Comparison of ENCODE assay signal across 1 cellular context in genomic region chr6:167141667-167142432, GRCh38.
TF ChIP-seq lines count a peak whose summit lies in the region.

No MANE protein-coding gene starts in this region.

TF ChIP-seq in GM12878, 131 proteins besides CTCF, POLR2A, EP300 and RAD21 (continued from another document):
- no peak for TF ChIP-seq ZBTB4 (CRISPR knock-in tag; IDR thresholded peaks at IDR 0.05)
- TF ChIP-seq CHD1 (IDR thresholded peaks at IDR 0.05; ENCODE audit: low read depth, low read length) = no peak
- peak; percentile 99 for TF ChIP-seq SMC3 (IDR thresholded peaks at IDR 0.05; ENCODE audit: borderline replicate concordance, low read length)
- TF ChIP-seq PAX8 (IDR thresholded peaks at IDR 0.05) = no peak
- TF ChIP-seq, protein P1, sequence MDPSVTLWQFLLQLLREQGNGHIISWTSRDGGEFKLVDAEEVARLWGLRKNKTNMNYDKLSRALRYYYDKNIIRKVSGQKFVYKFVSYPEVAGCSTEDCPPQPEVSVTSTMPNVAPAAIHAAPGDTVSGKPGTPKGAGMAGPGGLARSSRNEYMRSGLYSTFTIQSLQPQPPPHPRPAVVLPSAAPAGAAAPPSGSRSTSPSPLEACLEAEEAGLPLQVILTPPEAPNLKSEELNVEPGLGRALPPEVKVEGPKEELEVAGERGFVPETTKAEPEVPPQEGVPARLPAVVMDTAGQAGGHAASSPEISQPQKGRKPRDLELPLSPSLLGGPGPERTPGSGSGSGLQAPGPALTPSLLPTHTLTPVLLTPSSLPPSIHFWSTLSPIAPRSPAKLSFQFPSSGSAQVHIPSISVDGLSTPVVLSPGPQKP (IDR thresholded peaks at IDR 0.05; ENCODE audit: low read depth, low read length) = no peak
- peak in 1 of 2 experiments; percentile 33; a peak in 2 of 4 replicates for TF ChIP-seq BHLHE40 (IDR thresholded peaks at IDR 0.05; ENCODE audit: borderline replicate concordance in 1 of 2, low read depth in 2 of 2, low read length in 1 of 2)
- no peak for TF ChIP-seq WRNIP1 (IDR thresholded peaks at IDR 0.05; ENCODE audit: borderline replicate concordance, low read depth, low read length)
- no peak for TF ChIP-seq GATAD2B (conservative IDR thresholded peaks at IDR 0.05; ENCODE audit: low read depth)
- no peak for TF ChIP-seq CREB1 (IDR thresholded peaks at IDR 0.05; ENCODE audit: low read depth)
- TF ChIP-seq TCF12 (IDR thresholded peaks at IDR 0.05; ENCODE audit: low read depth, low read length) = peak; percentile 90
- no peak for TF ChIP-seq CBX5 (IDR thresholded peaks at IDR 0.05; ENCODE audit: low read depth)
- TF ChIP-seq SP1 (IDR thresholded peaks at IDR 0.05; ENCODE audit: low read depth, low read length) = no peak
- no peak for TF ChIP-seq HCFC1 (IDR thresholded peaks at IDR 0.05; ENCODE audit: low read length)
- no peak for TF ChIP-seq BCL3 (IDR thresholded peaks at IDR 0.05; ENCODE audit: borderline replicate concordance, insufficient read depth, low read depth, low read length, poor library complexity, severe bottlenecking)
- TF ChIP-seq KLF5 (IDR thresholded peaks at IDR 0.05; ENCODE audit: partially characterized antibody) = no peak
- TF ChIP-seq MTA3 (IDR thresholded peaks at IDR 0.05; ENCODE audit: borderline replicate concordance, low read length) = no peak
- 0 out of 3 replicates have a peak, but pooled peaks have one; percentile 39 for TF ChIP-seq POU2F2 (IDR thresholded peaks at IDR 0.05; ENCODE audit: borderline replicate concordance, low read depth, low read length)
- TF ChIP-seq SMARCA5 (IDR thresholded peaks at IDR 0.05) = peak; percentile 37; the same call in 1 of the 2 replicates
- 0 out of 2 replicates have a peak, but pooled peaks have one; percentile 11 for TF ChIP-seq DPF2 (IDR thresholded peaks at IDR 0.05)
- TF ChIP-seq BACH1 (IDR thresholded peaks at IDR 0.05; ENCODE audit: borderline replicate concordance) = no peak
- TF ChIP-seq TBL1XR1 (IDR thresholded peaks at IDR 0.05; ENCODE audit: low read depth, low read length) = no peak
- TF ChIP-seq, protein P2, sequence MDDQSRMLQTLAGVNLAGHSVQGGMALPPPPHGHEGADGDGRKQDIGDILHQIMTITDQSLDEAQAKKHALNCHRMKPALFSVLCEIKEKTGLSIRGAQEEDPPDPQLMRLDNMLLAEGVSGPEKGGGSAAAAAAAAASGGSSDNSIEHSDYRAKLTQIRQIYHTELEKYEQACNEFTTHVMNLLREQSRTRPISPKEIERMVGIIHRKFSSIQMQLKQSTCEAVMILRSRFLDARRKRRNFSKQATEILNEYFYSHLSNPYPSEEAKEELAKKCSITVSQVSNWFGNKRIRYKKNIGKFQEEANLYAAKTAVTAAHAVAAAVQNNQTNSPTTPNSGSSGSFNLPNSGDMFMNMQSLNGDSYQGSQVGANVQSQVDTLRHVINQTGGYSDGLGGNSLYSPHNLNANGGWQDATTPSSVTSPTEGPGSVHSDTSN (IDR thresholded peaks at IDR 0.05; ENCODE audit: insufficient replicate concordance, low read depth, low read length) = no peak
- no peak for TF ChIP-seq BCL11A (IDR thresholded peaks at IDR 0.05; ENCODE audit: low read depth, low read length)
- TF ChIP-seq IRF4 (IDR thresholded peaks at IDR 0.05; ENCODE audit: low read depth, low read length) = peak; percentile 50; the same call in 1 of the 2 replicates
- TF ChIP-seq IKZF1 (conservative IDR thresholded peaks at IDR 0.05) = peak; percentile 37; the same call in 1 of the 2 replicates
